ENCODE assay signal across 1 cellular context in the genomic region with DNA sequence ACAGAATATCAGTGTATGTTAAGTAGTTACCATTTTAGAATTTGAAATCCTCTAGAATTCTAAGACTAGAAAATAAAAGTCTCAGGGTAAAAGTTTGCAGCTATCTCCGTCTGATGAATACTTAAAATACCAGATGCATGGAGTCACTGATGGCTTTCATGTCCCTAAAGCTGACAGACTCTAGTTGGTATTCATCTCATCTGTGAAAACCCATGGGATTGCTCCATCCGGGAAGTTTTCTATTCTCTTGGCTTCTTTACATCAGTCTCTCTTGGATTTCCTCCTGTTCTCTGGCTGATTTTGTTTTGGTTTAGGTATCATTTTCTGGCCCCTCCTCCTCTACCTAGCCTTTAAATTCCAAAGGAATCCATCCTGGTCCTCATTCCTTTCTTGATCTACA.
TF ChIP-seq lines count a peak whose summit lies in the region.

No MANE protein-coding gene starts in this region.

TF ChIP-seq in WTC11, 78 proteins besides CTCF, POLR2A, EP300 and RAD21 (continued from another document):
- TF ChIP-seq, protein P1, sequence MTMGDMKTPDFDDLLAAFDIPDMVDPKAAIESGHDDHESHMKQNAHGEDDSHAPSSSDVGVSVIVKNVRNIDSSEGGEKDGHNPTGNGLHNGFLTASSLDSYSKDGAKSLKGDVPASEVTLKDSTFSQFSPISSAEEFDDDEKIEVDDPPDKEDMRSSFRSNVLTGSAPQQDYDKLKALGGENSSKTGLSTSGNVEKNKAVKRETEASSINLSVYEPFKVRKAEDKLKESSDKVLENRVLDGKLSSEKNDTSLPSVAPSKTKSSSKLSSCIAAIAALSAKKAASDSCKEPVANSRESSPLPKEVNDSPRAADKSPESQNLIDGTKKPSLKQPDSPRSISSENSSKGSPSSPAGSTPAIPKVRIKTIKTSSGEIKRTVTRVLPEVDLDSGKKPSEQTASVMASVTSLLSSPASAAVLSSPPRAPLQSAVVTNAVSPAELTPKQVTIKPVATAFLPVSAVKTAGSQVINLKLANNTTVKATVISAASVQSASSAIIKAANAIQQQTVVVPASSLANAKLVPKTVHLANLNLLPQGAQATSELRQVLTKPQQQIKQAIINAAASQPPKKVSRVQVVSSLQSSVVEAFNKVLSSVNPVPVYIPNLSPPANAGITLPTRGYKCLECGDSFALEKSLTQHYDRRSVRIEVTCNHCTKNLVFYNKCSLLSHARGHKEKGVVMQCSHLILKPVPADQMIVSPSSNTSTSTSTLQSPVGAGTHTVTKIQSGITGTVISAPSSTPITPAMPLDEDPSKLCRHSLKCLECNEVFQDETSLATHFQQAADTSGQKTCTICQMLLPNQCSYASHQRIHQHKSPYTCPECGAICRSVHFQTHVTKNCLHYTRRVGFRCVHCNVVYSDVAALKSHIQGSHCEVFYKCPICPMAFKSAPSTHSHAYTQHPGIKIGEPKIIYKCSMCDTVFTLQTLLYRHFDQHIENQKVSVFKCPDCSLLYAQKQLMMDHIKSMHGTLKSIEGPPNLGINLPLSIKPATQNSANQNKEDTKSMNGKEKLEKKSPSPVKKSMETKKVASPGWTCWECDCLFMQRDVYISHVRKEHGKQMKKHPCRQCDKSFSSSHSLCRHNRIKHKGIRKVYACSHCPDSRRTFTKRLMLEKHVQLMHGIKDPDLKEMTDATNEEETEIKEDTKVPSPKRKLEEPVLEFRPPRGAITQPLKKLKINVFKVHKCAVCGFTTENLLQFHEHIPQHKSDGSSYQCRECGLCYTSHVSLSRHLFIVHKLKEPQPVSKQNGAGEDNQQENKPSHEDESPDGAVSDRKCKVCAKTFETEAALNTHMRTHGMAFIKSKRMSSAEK (CRISPR knock-in tag; IDR thresholded peaks at IDR 0.05; ENCODE audit: borderline replicate concordance): no peak
- TF ChIP-seq NFYB (CRISPR knock-in tag; conservative IDR thresholded peaks at IDR 0.05; ENCODE audit: low read depth): no peak
- TF ChIP-seq EMX1 (CRISPR knock-in tag; IDR thresholded peaks at IDR 0.05): no peak
- no peak for TF ChIP-seq NFE2L1 (CRISPR knock-in tag; IDR thresholded peaks at IDR 0.05)
- no peak for TF ChIP-seq NFATC4 (CRISPR knock-in tag; IDR thresholded peaks at IDR 0.05)
- no peak for TF ChIP-seq FOXK1 (CRISPR knock-in tag; IDR thresholded peaks at IDR 0.05)
TF ChIP-seq in WTC11: peak in this region for 0.
